34 cellular contexts compared by ENCODE assay signal in genomic region chr3:84742915-84743314, GRCh38.
"Had no signal": no experiment of that assay in that cellular context is flagged by ENCODE, and none has a peak within 500 bp of the region (broad histone marks: within the 10 kb centered on the region; RNA-seq: fewer than 3 reads in every experiment).

No MANE protein-coding gene starts in this region.

- ATAC-seq: Panc1, Right ventricle myocardium inferior had no signal

- H3K4me3 ChIP-seq: PC-9, SJCRH30, SK-N-MC had no signal

- H3K27me3 ChIP-seq: SJCRH30 had no signal

- H3K27ac ChIP-seq: KMS-11, PC-9, RWPE1, SJCRH30, SK-N-MC had no signal

- H3K9me3 ChIP-seq: SJCRH30 had no signal

- H3K4me1 ChIP-seq: SJCRH30 had no signal

- H2AFZ ChIP-seq: PC-9 had no signal

- DNase-seq: Karpas-422, KBM-7, MM.1S, NCI-H1048, NCI-H1092 treated with DMSO at 0.1 percent for 48 hours, NCI-H1105 treated with DMSO at 0.1 percent for 48 hours, NCI-H1417, NCI-H1436, NCI-H146, NCI-H1694, NCI-H187, NCI-H1930, NCI-H2029 treated with DMSO at 0.1 percent for 48 hours, NCI-H2081 treated with DMSO at 0.1 percent for 48 hours, NCI-H2107, NCI-H2171, NCI-H226, NCI-H446 treated with DMSO at 0.1 percent for 48 hours, NCI-H510A, NCI-H524, NCI-H526, NCI-H69, NCI-H748 treated with DMSO at 0.1 percent for 48 hours, NCI-H82, PC-9, SHP77, SIG-M5, SJCRH30, SW 1271 had no signal

- H3K4me2 ChIP-seq: KMS-11, PC-9 had no signal

- H3K9ac ChIP-seq: KMS-11 had no signal

- H3K36me3 ChIP-seq: SJCRH30 had no signal
